Comparison of ENCODE assay signal across 9 cellular contexts in genomic region chr4:73606465-73606974, GRCh38. TPM values are rescaled to one million over a fixed set of nuclear protein-coding genes. Genes with fewer than 3 reads are reported as not detected.
DNase-seq lines count a peak whose midpoint lies in the region; ATAC-seq, FAIRE-seq and TF ChIP-seq lines count a peak whose summit lies in the region.
"Had no signal": no experiment of that assay in that cellular context is flagged by ENCODE, and none has a peak within 500 bp of the region (broad histone marks: within the 10 kb centered on the region; RNA-seq: fewer than 3 reads in every experiment).

No MANE protein-coding gene starts in this region.

- no peak overlapping the region for H3K27ac Mint-ChIP-seq in nephron progenitor cell
- no peak overlapping the region for H3K27ac Mint-ChIP-seq in activated CD8-positive, alpha-beta T cell treated with anti-CD3 and anti-CD28 coated beads, Interleukin-2, amount 10 ng/mL, durations not matched to agents 7 days and 5 days

- no peak overlapping the region for H3K4me3 Mint-ChIP-seq in nephron progenitor cell
- H3K4me3 Mint-ChIP-seq in activated CD8-positive, alpha-beta T cell treated with anti-CD3 and anti-CD28 coated beads, Interleukin-2, amount 10 ng/mL, durations not matched to agents 7 days and 5 days: no peak overlapping the region

- H3K36me3 Mint-ChIP-seq in nephron progenitor cell (ENCODE audit: low read depth): no peaks in the 10 kb centered on the region
- no peaks in the 10 kb centered on the region for H3K36me3 Mint-ChIP-seq in activated CD8-positive, alpha-beta T cell treated with anti-CD3 and anti-CD28 coated beads, Interleukin-2, amount 10 ng/mL, durations not matched to agents 7 days and 5 days (ENCODE audit: low read depth)

- H3K4me3 ChIP-seq in HepG2 (replicated peaks in 1 of 3; ENCODE audit: insufficient read depth in 1 of 3, low read depth in 2 of 3, low read length in 3 of 3) (no peak overlapping the region), right lobe of liver (no peak overlapping the region)
- H3K4me3 ChIP-seq: SK-N-MC had no signal

- 85% methylated on average over 4 of the region's 4 CpGs for WGBS in HepG2 (ENCODE audit: low lambda C conversion rate)
- WGBS in right lobe of liver (ENCODE audit: insufficient coverage, low coverage, low lambda C conversion rate, missing lambda C conversion rate): 90% methylated on average over 2 of the region's 4 CpGs

- peaks cover 15% of the 10 kb centered on the region for H3K27me3 Mint-ChIP-seq in nephron progenitor cell (ENCODE audit: low read depth, poor library complexity)
- H3K27me3 Mint-ChIP-seq in activated CD8-positive, alpha-beta T cell treated with anti-CD3 and anti-CD28 coated beads, Interleukin-2, amount 10 ng/mL, durations not matched to agents 7 days and 5 days (ENCODE audit: low read depth): peaks cover 7% of the 10 kb centered on the region

- TF ChIP-seq RAD21 in HepG2 (CRISPR knock-in tag; IDR thresholded peaks at IDR 0.05): no peak

- DNase-seq in HepG2 (ENCODE audit: low spot score) (no peak), right lobe of liver (no peak), NCI-H69 (lab: John Stamatoyannopoulos, UW) (peak; percentile 95), nephron progenitor cell (no peak), HEK293T (ENCODE audit: extremely low spot score) (no peak), OCI-M2 (lab: John Stamatoyannopoulos, UW; ENCODE audit: unreplicated experiment) (no peak)
- no peak for DNase-seq in activated CD8-positive, alpha-beta T cell treated with anti-CD3 and anti-CD28 coated beads, Interleukin-2, amount 10 ng/mL, durations not matched to agents 7 days and 5 days

- no peak for TF ChIP-seq POLR2A in HepG2 (IDR thresholded peaks at IDR 0.05; ENCODE audit: insufficient read depth in 1 of 2, low read depth in 2 of 2, low read length in 2 of 2)
- TF ChIP-seq POLR2A in right lobe of liver (IDR thresholded peaks at IDR 0.05): no peak

- peak overlapping the region; percentile 28 for H3K4me2 ChIP-seq in HepG2 (ENCODE audit: low read depth, low read length)

- TF ChIP-seq EP300 in HepG2 (IDR thresholded peaks at IDR 0.05; ENCODE audit: low read depth in 2 of 2, low read length in 2 of 2) (no peak), HepG2 (CRISPR knock-in tag; IDR thresholded peaks at IDR 0.05; ENCODE audit: borderline replicate concordance) (no peak)

- CTCF ChIA-PET in HepG2 (lab: Yijun Ruan, JAX; ENCODE audit: low intra/inter-chr PET ratio, low total read pairs): no interaction called here
- CTCF ChIA-PET in HEK293T (lab: Yijun Ruan, JAX): no interaction called here
- CTCF ChIA-PET in activated CD8-positive, alpha-beta T cell treated with anti-CD3 and anti-CD28 coated beads, Interleukin-2, amount 10 ng/mL, durations not matched to agents 7 days and 5 days (lab: Charles Lee): interaction anchor here (1.5 kb wide), 1 partner anchor 47 kb away, joined by 3 read pairs; no protein-coding TSS in a partner anchor

- H3K27ac ChIP-seq in HepG2 (ENCODE audit: extremely low read length, insufficient read depth, low read length): peak overlapping the region; percentile 37
- H3K27ac ChIP-seq in right lobe of liver: no peak overlapping the region
- H3K27ac ChIP-seq: SK-N-MC had no signal

- H3K9me3 ChIP-seq in HepG2 (ENCODE audit: low read length) (no peaks in the 10 kb centered on the region), right lobe of liver (no peaks in the 10 kb centered on the region)

- H2AFZ ChIP-seq in HepG2 (ENCODE audit: low read length): no peak overlapping the region

- no peaks in the 10 kb centered on the region for H3K79me2 ChIP-seq in HepG2 (ENCODE audit: insufficient read depth, low read length)

- no peak for FAIRE-seq in HepG2 (lab: Jason Lieb, UNC)

- BruUV-seq in HepG2 (replicated peaks; lab: Mats Ljungman, UMichigan): no TSS peak

- H3K36me3 ChIP-seq in HepG2 (replicated peaks in 1 of 2; ENCODE audit: control insufficient read depth in 1 of 2, insufficient read depth in 2 of 2, low read length in 2 of 2): no peaks in the 10 kb centered on the region
- no peaks in the 10 kb centered on the region for H3K36me3 ChIP-seq in right lobe of liver

- no peak overlapping the region for H3K9ac ChIP-seq in HepG2 (ENCODE audit: insufficient read depth, low read depth, low read length)

- ATAC-seq in HepG2 (no peak), right lobe of liver (no peak), HG03342 (IDR thresholded peaks at IDR 0.05; ENCODE audit: unreplicated experiment) (peak; percentile 78)
- ATAC-seq in activated CD8-positive, alpha-beta T cell treated with anti-CD3 and anti-CD28 coated beads, Interleukin-2, amount 10 ng/mL, durations not matched to agents 7 days and 5 days: no peak

- peaks cover 94% of the 10 kb centered on the region for H3K4me1 ChIP-seq in HepG2 (ENCODE audit: insufficient read depth, low read length)
- peaks cover 0 to 23% (median 0%) of the 10 kb centered on the region in 4 donors for H3K4me1 ChIP-seq in right lobe of liver

- H3K9me3 Mint-ChIP-seq in nephron progenitor cell: no peaks in the 10 kb centered on the region
- H3K9me3 Mint-ChIP-seq in activated CD8-positive, alpha-beta T cell treated with anti-CD3 and anti-CD28 coated beads, Interleukin-2, amount 10 ng/mL, durations not matched to agents 7 days and 5 days (ENCODE audit: insufficient read depth): no peaks in the 10 kb centered on the region

- no peaks in the 10 kb centered on the region for H4K20me1 ChIP-seq in HepG2 (ENCODE audit: insufficient read depth, low read length)

- H3K4me1 Mint-ChIP-seq in nephron progenitor cell: no peaks in the 10 kb centered on the region
- peaks cover 10% of the 10 kb centered on the region for H3K4me1 Mint-ChIP-seq in activated CD8-positive, alpha-beta T cell treated with anti-CD3 and anti-CD28 coated beads, Interleukin-2, amount 10 ng/mL, durations not matched to agents 7 days and 5 days (ENCODE audit: low read depth)

- TF ChIP-seq CTCF in HepG2 (CRISPR knock-in tag; IDR thresholded peaks at IDR 0.05) (no peak), right lobe of liver (IDR thresholded peaks at IDR 0.05) (no peak), nephron progenitor cell (IDR thresholded peaks at IDR 0.05) (no peak)

- in situ Hi-C loops in HepG2 (cut with HindIII; ENCODE audit: extremely low pct_ligation_motif_present, low pct_unique_long_range_greater_than_20kb): no loop called here

- intact Hi-C loops in HepG2 (cut with micrococcal nuclease; ENCODE audit: unreplicated experiment) (no loop called here), right lobe of liver (cut with DNase I) (no loop called here)

- H3K27me3 ChIP-seq in HepG2 (ENCODE audit: control insufficient read depth in 1 of 2, insufficient read depth in 2 of 2, low read length in 2 of 2) (no peaks in the 10 kb centered on the region), right lobe of liver (no peaks in the 10 kb centered on the region)

- POLR2A ChIA-PET in HepG2 (lab: Yijun Ruan, JAX) (interaction anchor here (1.3 kb wide), 1 partner anchor 7 kb away, joined by 5 read pairs; no protein-coding TSS in a partner anchor), HEK293T (lab: Yijun Ruan, JAX) (no interaction called here)
- POLR2A ChIA-PET in activated CD8-positive, alpha-beta T cell treated with anti-CD3 and anti-CD28 coated beads, Interleukin-2, amount 10 ng/mL, durations not matched to agents 7 days and 5 days (lab: Charles Lee): no interaction called here

TF ChIP-seq in HepG2, 621 proteins besides CTCF, POLR2A, EP300 and RAD21 (continues in another document):
- TF ChIP-seq FOXA3 (CRISPR knock-in tag; IDR thresholded peaks at IDR 0.05): 0 out of 2 replicates have a peak, but pooled peaks have one; percentile 16
- TF ChIP-seq HMG20A (CRISPR knock-in tag; IDR thresholded peaks at IDR 0.05; ENCODE audit: borderline replicate concordance): peak; percentile 16; the same call in 1 of the 2 replicates

TF ChIP-seq in HEK293T, 16 proteins besides CTCF, POLR2A, EP300 and RAD21:
- TF ChIP-seq NFRKB (IDR thresholded peaks at IDR 0.05) (no peak), TARDBP (IDR thresholded peaks at IDR 0.05) (no peak)
TF ChIP-seq in HEK293T: peak in this region for 0.

RNA-seq across cellular contexts. Expression of gene RASSF6, which starts 13.7 kb away (rescaled TPM):
- total RNA-seq in HepG2 (2016; rRNA removed; fragmentation: Illumina TruSeq; extraction: Trizol) (0.11 and 0.42 TPM in 2 replicates), right lobe of liver (1 to 10 TPM in 3 of 6 experiments, under 1 TPM in 3; 0.22 to 2.2 (median 0.91) TPM)
- not detected in 2 replicates for total RNA-seq in HepG2 (2016; cell fraction: cytosol; rRNA removed; fragmentation: Illumina TruSeq; extraction: Trizol; ENCODE audit: low read depth)
- 0.13 and 0.24 TPM in 2 replicates for total RNA-seq in HepG2 (2016; cell fraction: insoluble cytoplasmic fraction; rRNA removed; fragmentation: Illumina TruSeq; extraction: Trizol)
- 0.06 TPM in 1 of 2 replicates, not detected in the other for total RNA-seq in HepG2 (2016; cell fraction: membrane; rRNA removed; fragmentation: Illumina TruSeq; extraction: Trizol)
- 0.09 and 0.25 TPM in 2 replicates for total RNA-seq in HepG2 (2016; cell fraction: nucleus; rRNA removed; fragmentation: Illumina TruSeq; extraction: Trizol)
- 0.03 and 0.04 TPM in 2 replicates for polyA plus RNA-seq in HepG2 (2011; rRNA removed)
- 0.01 and 0.03 TPM in 2 replicates for polyA plus RNA-seq in HepG2 (2011; cell fraction: cytosol; rRNA removed)
- polyA plus RNA-seq in HepG2 (2011; cell fraction: nucleus; rRNA removed): 0.03 and 0.06 TPM in 2 replicates
- polyA plus RNA-seq in HepG2 (2012): 0.03 TPM in 1 of 2 replicates, not detected in the other
- 0.25 TPM in 1 of 2 replicates, not detected in the other for polyA plus RNA-seq in HepG2 (2016; cell fraction: cytosol; fragmentation: Illumina TruSeq; extraction: Trizol; ENCODE audit: low read depth)
- 0.23 and 0.33 TPM in 2 replicates for polyA plus RNA-seq in HepG2 (2016; cell fraction: insoluble cytoplasmic fraction; fragmentation: Illumina TruSeq; extraction: Trizol; ENCODE audit: low read depth)
- polyA plus RNA-seq in HepG2 (2016; cell fraction: membrane; fragmentation: Illumina TruSeq; extraction: Trizol; ENCODE audit: low read depth): 0.05 and 0.12 TPM in 2 replicates
- polyA plus RNA-seq in HepG2 (2016; cell fraction: nucleus; fragmentation: Illumina TruSeq; extraction: Trizol; ENCODE audit: insufficient read depth, low read depth): 0.25 and 0.49 TPM in 2 replicates
- polyA minus RNA-seq in HepG2 (2011; rRNA and poly(A)+ RNA removed; ENCODE audit: low replicate concordance): 0.07 and 0.10 TPM in 2 replicates
- polyA minus RNA-seq in HepG2 (2011; cell fraction: cytosol; rRNA and poly(A)+ RNA removed): not detected in 2 replicates
- 0.26 TPM in 1 of 2 replicates, not detected in the other for polyA minus RNA-seq in HepG2 (2011; cell fraction: nucleus; rRNA and poly(A)+ RNA removed)
- not detected for total RNA-seq in activated CD8-positive, alpha-beta T cell treated with anti-CD3 and anti-CD28 coated beads, Interleukin-2, amount 10 ng/mL, durations not matched to agents 7 days and 5 days
